ENCODE assay signal across 20 cellular contexts in the genomic region with DNA sequence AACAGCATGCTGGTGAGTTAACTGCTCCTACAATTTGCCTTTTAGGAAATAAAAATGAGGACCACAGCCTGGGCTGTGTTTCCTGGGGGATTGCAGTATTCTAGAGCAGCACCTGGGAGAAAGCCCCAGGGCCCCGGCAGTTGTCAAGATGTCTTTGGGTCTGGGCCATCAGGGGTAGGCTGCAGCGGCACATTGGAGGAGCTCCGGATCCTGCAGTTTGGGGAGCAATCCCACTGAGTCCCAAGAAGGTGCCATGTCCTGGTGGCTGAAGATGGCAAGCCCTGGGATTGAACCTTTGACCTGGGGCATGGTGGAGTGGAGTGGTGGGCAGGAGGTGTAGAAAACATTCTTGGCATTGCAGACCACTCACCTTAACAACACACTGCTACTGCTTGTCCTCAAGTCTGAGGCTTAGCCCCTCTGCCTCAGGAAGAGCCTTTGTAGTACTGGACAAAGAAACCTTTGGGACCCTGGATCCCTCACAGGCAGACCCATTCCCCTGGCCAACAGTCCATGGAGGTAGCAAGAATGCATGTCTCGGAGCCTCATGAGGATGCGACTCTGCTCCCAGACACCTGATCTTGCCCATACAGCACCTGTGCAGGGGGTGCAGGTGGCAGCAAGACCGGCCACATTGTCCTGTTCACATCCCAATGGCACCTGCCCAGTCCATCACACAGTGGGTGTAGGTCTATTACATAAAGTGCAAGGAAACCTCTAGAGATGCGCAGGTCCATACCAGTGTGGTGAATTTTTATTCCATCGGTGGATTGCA.
"Had no signal": no experiment of that assay in that cellular context is flagged by ENCODE, and none has a peak within 500 bp of the region (broad histone marks: within the 10 kb centered on the region; RNA-seq: fewer than 3 reads in every experiment).

No MANE protein-coding gene starts in this region.

- ATAC-seq: gastrocnemius medialis; left lung; lower lobe of right lung; right lobe of liver; stimulated activated naive B cell treated with anti-CD40 and anti-IgM and Interleukin-4, amounts not matched to agents 10 μg/mL and 1 μg/mL and 100 μg/mL, for 72 hours; stimulated activated naive CD8-positive, alpha-beta T cell treated with anti-CD3 and anti-CD28 coated beads, Interleukin-15, amount 100 ng/mL, for 72 hours had no signal

- H3K36me3 Mint-ChIP-seq: memory B cell; naive B cell; stimulated activated naive B cell treated with anti-CD40 and anti-IgM and Interleukin-4, amounts not matched to agents 10 μg/mL and 1 μg/mL and 100 μg/mL, for 72 hours had no signal

- DNase-seq: cerebellar nuclear complex; colonic mucosa; effector CD8-positive, alpha-beta T cell; gastrocnemius medialis; heart right ventricle; left lung; lower lobe of right lung; midbrain; naive B cell; ovary; spleen; stimulated activated CD4-positive, alpha-beta T cell treated with anti-CD3 and anti-CD28 coated beads, Interleukin-15, amount 100 ng/mL, for 24 hours; stimulated activated CD4-positive, alpha-beta T cell treated with anti-CD3 and anti-CD28 coated beads, Interleukin-1b, Interleukin-23, amount 100 ng/mL, for 48 hours; stimulated activated CD4-positive, alpha-beta T cell treated with anti-CD3 and anti-CD28 coated beads, Interleukin-4, amount 100 ng/mL, for 24 hours; stimulated activated naive B cell treated with anti-CD40 and anti-IgM and Interleukin-4, amounts not matched to agents 10 μg/mL and 1 μg/mL and 100 μg/mL, for 72 hours; stimulated activated naive CD8-positive, alpha-beta T cell treated with anti-CD3 and anti-CD28 coated beads, Interleukin-15, amount 100 ng/mL, for 72 hours; testis had no signal

- H3K9me3 Mint-ChIP-seq: nephron had no signal

- H3K27me3 Mint-ChIP-seq: naive B cell; stimulated activated naive B cell treated with anti-CD40 and anti-IgM and Interleukin-4, amounts not matched to agents 10 μg/mL and 1 μg/mL and 100 μg/mL, for 72 hours had no signal

- H3K4me3 Mint-ChIP-seq: memory B cell; naive B cell; nephron; stimulated activated naive B cell treated with anti-CD40 and anti-IgM and Interleukin-4, amounts not matched to agents 10 μg/mL and 1 μg/mL and 100 μg/mL, for 72 hours; stimulated activated naive CD8-positive, alpha-beta T cell treated with anti-CD3 and anti-CD28 coated beads, Interleukin-15, amount 100 ng/mL, for 72 hours had no signal

- H3K4me1 Mint-ChIP-seq: memory B cell; naive B cell; nephron; stimulated activated naive B cell treated with anti-CD40 and anti-IgM and Interleukin-4, amounts not matched to agents 10 μg/mL and 1 μg/mL and 100 μg/mL, for 72 hours; stimulated activated naive CD8-positive, alpha-beta T cell treated with anti-CD3 and anti-CD28 coated beads, Interleukin-15, amount 100 ng/mL, for 72 hours had no signal

- H3K27ac Mint-ChIP-seq: memory B cell; naive B cell; nephron; stimulated activated naive B cell treated with anti-CD40 and anti-IgM and Interleukin-4, amounts not matched to agents 10 μg/mL and 1 μg/mL and 100 μg/mL, for 72 hours; stimulated activated naive CD8-positive, alpha-beta T cell treated with anti-CD3 and anti-CD28 coated beads, Interleukin-15, amount 100 ng/mL, for 72 hours had no signal
